ENCODE assay signal across 21 cellular contexts in the genomic region with DNA sequence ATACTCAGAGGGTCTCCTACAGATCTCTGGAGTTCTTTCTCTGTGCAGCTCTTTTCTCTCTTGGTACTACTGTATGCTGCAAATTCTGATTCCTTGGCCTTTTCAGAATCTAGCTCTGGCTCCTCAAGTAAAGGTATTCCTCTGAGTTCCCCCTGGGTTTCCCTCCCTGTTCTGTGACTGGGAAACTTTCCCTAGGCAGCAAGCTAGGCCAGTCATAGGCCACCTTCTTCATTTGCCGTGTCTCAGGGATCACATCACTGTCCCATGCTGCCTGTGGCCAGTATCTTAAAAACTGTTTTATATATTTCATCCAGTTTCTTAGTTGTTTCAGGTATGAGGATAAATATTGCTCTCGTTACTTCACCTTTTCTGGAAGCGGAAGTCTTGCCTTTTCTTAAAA.
DNase-seq lines count a peak whose midpoint lies in the region; ATAC-seq and TF ChIP-seq lines count a peak whose summit lies in the region.
"Had no signal": no experiment of that assay in that cellular context is flagged by ENCODE, and none has a peak within 500 bp of the region (broad histone marks: within the 10 kb centered on the region; RNA-seq: fewer than 3 reads in every experiment).

No MANE protein-coding gene starts in this region.

- H3F3A ChIP-seq in GM23338 (replicated peaks; ENCODE audit: low read depth), result no peaks in the 10 kb centered on the region; the same call in 1 of the 2 replicates

- H3K27me3 ChIP-seq in GM23338 (ENCODE audit: insufficient read depth), result no peaks in the 10 kb centered on the region
- H3K27me3 ChIP-seq: MG63 had no signal

- peak overlapping the region; percentile 25 for H3K27ac Mint-ChIP-seq in activated naive CD4-positive, alpha-beta T cell treated with anti-CD3 and anti-CD28 coated beads, Interleukin-2, amount 50 U/mL, for 24 hours
- H3K27ac Mint-ChIP-seq in activated naive CD4-positive, alpha-beta T cell treated with anti-CD3 and anti-CD28 coated beads, Interleukin-2, amount 50 U/mL, for 72 hours, result no peak overlapping the region
- H3K27ac Mint-ChIP-seq in GM23338, result no peak overlapping the region
- peak overlapping the region; percentile 51 for H3K27ac Mint-ChIP-seq in activated naive CD8-positive, alpha-beta T cell treated with anti-CD3 and anti-CD28 coated beads for 36 hours
- H3K27ac Mint-ChIP-seq in stimulated activated effector memory CD8-positive, alpha-beta T cell treated with anti-CD3 and anti-CD28 coated beads, Interleukin-12 subunit alpha, Interleukin-12 subunit beta, amount 100 ng/mL, for 72 hours, result peak overlapping the region; percentile 75
- H3K27ac Mint-ChIP-seq: B cell had no signal

- H3K4me1 ChIP-seq in GM23338 (ENCODE audit: insufficient read depth), result no peaks in the 10 kb centered on the region; the same call in 1 of the 2 replicates
- H3K4me1 ChIP-seq: A549 had no signal

- H2AFZ ChIP-seq in GM23338, result no peak overlapping the region

- no peaks in the 10 kb centered on the region for H3K36me3 Mint-ChIP-seq in activated naive CD4-positive, alpha-beta T cell treated with anti-CD3 and anti-CD28 coated beads, Interleukin-2, amount 50 U/mL, for 24 hours
- no peaks in the 10 kb centered on the region for H3K36me3 Mint-ChIP-seq in activated naive CD4-positive, alpha-beta T cell treated with anti-CD3 and anti-CD28 coated beads, Interleukin-2, amount 50 U/mL, for 72 hours
- no peaks in the 10 kb centered on the region for H3K36me3 Mint-ChIP-seq in GM23338 (ENCODE audit: low read depth)
- peaks cover 5% of the 10 kb centered on the region for H3K36me3 Mint-ChIP-seq in activated naive CD8-positive, alpha-beta T cell treated with anti-CD3 and anti-CD28 coated beads for 36 hours
- H3K36me3 Mint-ChIP-seq in stimulated activated effector memory CD8-positive, alpha-beta T cell treated with anti-CD3 and anti-CD28 coated beads, Interleukin-12 subunit alpha, Interleukin-12 subunit beta, amount 100 ng/mL, for 72 hours, result no peaks in the 10 kb centered on the region

- H3K4me3 ChIP-seq in GM23338, result no peak overlapping the region
- H3K4me3 ChIP-seq in lower leg skin (ENCODE audit: low read depth, poor library complexity, severe bottlenecking), result no peak overlapping the region
- H3K4me3 ChIP-seq: A549, K562, MG63 had no signal

- H3K4me2 ChIP-seq in GM23338, result no peak overlapping the region
- H3K4me2 ChIP-seq: A549 had no signal

- H3K9me2 ChIP-seq in GM23338 (ENCODE audit: insufficient read depth), result no peaks in the 10 kb centered on the region

- no peaks in the 10 kb centered on the region for H3K9me3 Mint-ChIP-seq in activated naive CD4-positive, alpha-beta T cell treated with anti-CD3 and anti-CD28 coated beads, Interleukin-2, amount 50 U/mL, for 24 hours
- no peaks in the 10 kb centered on the region for H3K9me3 Mint-ChIP-seq in activated naive CD4-positive, alpha-beta T cell treated with anti-CD3 and anti-CD28 coated beads, Interleukin-2, amount 50 U/mL, for 72 hours
- H3K9me3 Mint-ChIP-seq in GM23338, result no peaks in the 10 kb centered on the region
- no peaks in the 10 kb centered on the region for H3K9me3 Mint-ChIP-seq in activated naive CD8-positive, alpha-beta T cell treated with anti-CD3 and anti-CD28 coated beads for 36 hours
- no peaks in the 10 kb centered on the region for H3K9me3 Mint-ChIP-seq in stimulated activated effector memory CD8-positive, alpha-beta T cell treated with anti-CD3 and anti-CD28 coated beads, Interleukin-12 subunit alpha, Interleukin-12 subunit beta, amount 100 ng/mL, for 72 hours
- H3K9me3 Mint-ChIP-seq: CD14-positive monocyte had no signal

- 0 out of 2 replicates have a peak, but pooled peaks cover 6% of the 10 kb centered on the region for H4K20me1 ChIP-seq in GM23338 (replicated peaks; ENCODE audit: insufficient read depth)

- no peak for DNase-seq in activated naive CD4-positive, alpha-beta T cell treated with anti-CD3 and anti-CD28 coated beads, Interleukin-2, amount 50 U/mL, for 72 hours (ENCODE audit: low spot score in 2 of 2)
- DNase-seq in GM23338 (ENCODE audit: low spot score) (no peak), activated gamma-delta T cell treated with Interleukin-2 at 50 U/mL for 16 hours (no peak), lower leg skin (ENCODE audit: low spot score in 2 of 2) (no peak)
- DNase-seq in activated naive CD8-positive, alpha-beta T cell treated with anti-CD3 and anti-CD28 coated beads for 36 hours, result no peak
- no peak for DNase-seq in stimulated activated effector memory CD8-positive, alpha-beta T cell treated with anti-CD3 and anti-CD28 coated beads, Interleukin-12 subunit alpha, Interleukin-12 subunit beta, amount 100 ng/mL, for 72 hours (ENCODE audit: low spot score in 2 of 2)
- DNase-seq: COR-L47, DMS79, MG63, NCI-H1417, NCI-H187, NCI-H446, NCI-H526 treated with DMSO at 0.1 percent for 48 hours had no signal

- TF ChIP-seq CTCF in GM23338 (conservative IDR thresholded peaks at IDR 0.05; ENCODE audit: low read depth in 2 of 2) (no peak), lower leg skin (IDR thresholded peaks at IDR 0.05) (no peak)

- no peak overlapping the region for H3K4me3 Mint-ChIP-seq in activated naive CD4-positive, alpha-beta T cell treated with anti-CD3 and anti-CD28 coated beads, Interleukin-2, amount 50 U/mL, for 24 hours
- no peak overlapping the region for H3K4me3 Mint-ChIP-seq in GM23338
- H3K4me3 Mint-ChIP-seq in activated naive CD8-positive, alpha-beta T cell treated with anti-CD3 and anti-CD28 coated beads for 36 hours, result no peak overlapping the region
- no peak overlapping the region for H3K4me3 Mint-ChIP-seq in stimulated activated effector memory CD8-positive, alpha-beta T cell treated with anti-CD3 and anti-CD28 coated beads, Interleukin-12 subunit alpha, Interleukin-12 subunit beta, amount 100 ng/mL, for 72 hours
- H3K4me3 Mint-ChIP-seq: B cell, CD14-positive monocyte had no signal

- ATAC-seq in activated naive CD4-positive, alpha-beta T cell treated with anti-CD3 and anti-CD28 coated beads, Interleukin-2, amount 50 U/mL, for 72 hours, result no peak
- ATAC-seq in GM23338 (peak; percentile 57), HG03521 (IDR thresholded peaks at IDR 0.05; ENCODE audit: unreplicated experiment) (no peak)
- ATAC-seq in stimulated activated effector memory CD8-positive, alpha-beta T cell treated with anti-CD3 and anti-CD28 coated beads, Interleukin-12 subunit alpha, Interleukin-12 subunit beta, amount 100 ng/mL, for 72 hours, result no peak
- ATAC-seq: A549, HepG2, K562, Right ventricle myocardium inferior had no signal

- H3K36me3 ChIP-seq in GM23338 (ENCODE audit: insufficient read depth), result no peaks in the 10 kb centered on the region
- H3K36me3 ChIP-seq: MG63 had no signal

- intact Hi-C loops in lower leg skin (cut with DNase I; ENCODE audit: low total_unique reads), result no loop called here

- peaks cover 52% of the 10 kb centered on the region for H3K79me2 ChIP-seq in GM23338 (replicated peaks; ENCODE audit: insufficient read depth)

- H3K4me1 Mint-ChIP-seq in activated naive CD4-positive, alpha-beta T cell treated with anti-CD3 and anti-CD28 coated beads, Interleukin-2, amount 50 U/mL, for 24 hours, result peaks cover 80% of the 10 kb centered on the region
- H3K4me1 Mint-ChIP-seq in GM23338, result no peaks in the 10 kb centered on the region; the same call in 2 of the 3 replicates
- peaks cover 56% of the 10 kb centered on the region for H3K4me1 Mint-ChIP-seq in activated naive CD8-positive, alpha-beta T cell treated with anti-CD3 and anti-CD28 coated beads for 36 hours
- peaks cover 49% of the 10 kb centered on the region for H3K4me1 Mint-ChIP-seq in stimulated activated effector memory CD8-positive, alpha-beta T cell treated with anti-CD3 and anti-CD28 coated beads, Interleukin-12 subunit alpha, Interleukin-12 subunit beta, amount 100 ng/mL, for 72 hours

- 93 to 96% methylated on average over 3 of the region's 3 CpGs for WGBS in lower leg skin, 2 donors

- TF ChIP-seq POLR2A in lower leg skin (IDR thresholded peaks at IDR 0.05), result no peak

- H3K27me3 Mint-ChIP-seq in activated naive CD4-positive, alpha-beta T cell treated with anti-CD3 and anti-CD28 coated beads, Interleukin-2, amount 50 U/mL, for 24 hours, result no peaks in the 10 kb centered on the region
- H3K27me3 Mint-ChIP-seq in GM23338 (ENCODE audit: insufficient read depth, low read depth, poor library complexity), result no peaks in the 10 kb centered on the region
- no peaks in the 10 kb centered on the region for H3K27me3 Mint-ChIP-seq in activated naive CD8-positive, alpha-beta T cell treated with anti-CD3 and anti-CD28 coated beads for 36 hours
- H3K27me3 Mint-ChIP-seq: B cell had no signal

- peak overlapping the region; percentile 28; the same call in 1 of the 2 replicates for H3K27ac ChIP-seq in GM23338 (ENCODE audit: low read depth)
- H3K27ac ChIP-seq: A549 had no signal

TF ChIP-seq in GM23338, 12 proteins besides CTCF, POLR2A, EP300 and RAD21 (continues in another document):
- no peak for TF ChIP-seq STAT1 (IDR thresholded peaks at IDR 0.05; ENCODE audit: unreplicated experiment)
- TF ChIP-seq EZH2phosphoT487 (IDR thresholded peaks at IDR 0.05; ENCODE audit: unreplicated experiment), result no peak

Comparison
In these comparisons a context has a peak if more than half of its experiments do, and no peak if none do; other contexts are left out.
1. H3K27ac Mint-ChIP-seq: peak in activated naive CD4-positive, alpha-beta T cell treated with anti-CD3 and anti-CD28 coated beads, Interleukin-2, amount 50 U/mL, for 24 hours (single experiment), activated naive CD8-positive, alpha-beta T cell treated with anti-CD3 and anti-CD28 coated beads for 36 hours (single experiment) and stimulated activated effector memory CD8-positive, alpha-beta T cell treated with anti-CD3 and anti-CD28 coated beads, Interleukin-12 subunit alpha, Interleukin-12 subunit beta, amount 100 ng/mL, for 72 hours (single experiment); none in activated naive CD4-positive, alpha-beta T cell treated with anti-CD3 and anti-CD28 coated beads, Interleukin-2, amount 50 U/mL, for 72 hours (0 of 2) and GM23338 (single experiment).